In the genomic region with DNA sequence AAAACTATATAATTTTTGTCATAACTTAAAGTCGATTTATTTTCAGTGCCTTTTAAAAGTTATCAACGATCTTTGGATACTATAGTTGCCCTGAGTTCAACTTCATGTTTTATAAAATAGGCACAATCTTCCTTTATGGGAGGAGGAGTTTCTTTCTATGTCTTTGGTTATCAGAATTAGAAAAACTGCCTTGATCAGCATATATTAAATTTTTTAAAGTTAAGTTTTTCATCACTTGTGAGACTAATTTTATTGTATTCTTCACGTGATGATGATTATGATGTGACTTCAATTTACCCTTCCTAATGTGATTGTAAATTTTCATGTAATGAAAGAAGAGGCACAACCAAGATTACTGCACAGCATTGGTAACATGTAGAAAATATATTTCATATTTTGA, we compare ENCODE assay signal across 20 cellular contexts. TPM values are rescaled to one million over a fixed set of nuclear protein-coding genes. Genes with fewer than 3 reads are reported as not detected.
DNase-seq lines count a peak whose midpoint lies in the region; ATAC-seq, FAIRE-seq and TF ChIP-seq lines count a peak whose summit lies in the region.
"Had no signal": no experiment of that assay in that cellular context is flagged by ENCODE, and none has a peak within 500 bp of the region (broad histone marks: within the 10 kb centered on the region; RNA-seq: fewer than 3 reads in every experiment).

No MANE protein-coding gene starts in this region.

- POLR2A ChIA-PET in A549 (lab: Yijun Ruan, JAX), result no interaction called here
- POLR2A ChIA-PET in naive thymus-derived CD8-positive, alpha-beta T cell (lab: Charles Lee), result no interaction called here

- CTCF ChIA-PET in A549 (lab: Yijun Ruan, JAX), result no interaction called here

- no peak for TF ChIP-seq POLR2A in A549 (IDR thresholded peaks at IDR 0.05; ENCODE audit: low read length)

- H3K9me2 ChIP-seq in DOHH2 (replicated peaks; ENCODE audit: control insufficient read depth, low read length) (no peaks in the 10 kb centered on the region), Karpas-422 (replicated peaks; ENCODE audit: insufficient read depth, low read length) (no peaks in the 10 kb centered on the region), SU-DHL-6 (replicated peaks; ENCODE audit: insufficient read depth, low read length) (no peaks in the 10 kb centered on the region)

- no peak for ATAC-seq in A549
- no peak for ATAC-seq in naive thymus-derived CD8-positive, alpha-beta T cell
- ATAC-seq: HepG2 had no signal

- H3K4me1 Mint-ChIP-seq in naive thymus-derived CD8-positive, alpha-beta T cell, result peaks cover 0 to 12% (median 0%) of the 10 kb centered on the region in 4 donors
- H3K4me1 Mint-ChIP-seq: CD4-positive, CD25-positive, alpha-beta regulatory T cell; CD8-positive, alpha-beta memory T cell had no signal

- H3K79me2 ChIP-seq in DOHH2 (ENCODE audit: control insufficient read depth, low read length) (no peaks in the 10 kb centered on the region), Karpas-422 (ENCODE audit: low read length) (no peaks in the 10 kb centered on the region), SU-DHL-6 (ENCODE audit: insufficient read depth, low read length) (no peaks in the 10 kb centered on the region)

- peaks cover 21% of the 10 kb centered on the region for H3K36me3 ChIP-seq in DOHH2 (ENCODE audit: control insufficient read depth, low read length)
- no peaks in the 10 kb centered on the region for H3K36me3 ChIP-seq in Karpas-422 (ENCODE audit: insufficient read depth, low read length)
- no peaks in the 10 kb centered on the region for H3K36me3 ChIP-seq in SU-DHL-6 (ENCODE audit: low read length)
- H3K36me3 ChIP-seq: HAP-1 had no signal

- no peak overlapping the region for H2AFZ ChIP-seq in Karpas-422 (ENCODE audit: low read length)
- no peak overlapping the region for H2AFZ ChIP-seq in SU-DHL-6 (ENCODE audit: low read depth, low read length, severe bottlenecking)

- H3K36me3 Mint-ChIP-seq in naive thymus-derived CD8-positive, alpha-beta T cell, result no peaks in the 10 kb centered on the region
- H3K36me3 Mint-ChIP-seq: CD4-positive, CD25-positive, alpha-beta regulatory T cell; CD8-positive, alpha-beta memory T cell had no signal

- peaks cover 0 to 9% (median 4%) of the 10 kb centered on the region in 9 donors for H3K9me3 Mint-ChIP-seq in naive thymus-derived CD8-positive, alpha-beta T cell

- H3K4me3 ChIP-seq in A549 (no peak overlapping the region), DOHH2 (ENCODE audit: low read length) (peak overlapping the region; percentile 34; the same call in 1 of the 2 replicates), Karpas-422 (ENCODE audit: low read length) (no peak overlapping the region), SU-DHL-6 (ENCODE audit: insufficient read depth, low read length, poor library complexity, severe bottlenecking) (no peak overlapping the region)
- H3K4me3 ChIP-seq: HAP-1 had no signal

- FAIRE-seq in A549 (lab: Jason Lieb, UNC), result no peak
- FAIRE-seq: GM19239, HepG2 had no signal

- H3K27me3 Mint-ChIP-seq in naive thymus-derived CD8-positive, alpha-beta T cell, result no peaks in the 10 kb centered on the region
- H3K27me3 Mint-ChIP-seq: CD4-positive, CD25-positive, alpha-beta regulatory T cell; CD8-positive, alpha-beta memory T cell had no signal

- no peak for TF ChIP-seq EP300 in A549 (IDR thresholded peaks at IDR 0.05)

- H3K4me3 Mint-ChIP-seq in naive thymus-derived CD8-positive, alpha-beta T cell, result no peak overlapping the region
- H3K4me3 Mint-ChIP-seq: CD4-positive, CD25-positive, alpha-beta regulatory T cell; CD8-positive, alpha-beta memory T cell had no signal

- H3F3A ChIP-seq in DOHH2 (ENCODE audit: control insufficient read depth, insufficient read depth), result peaks cover 18% of the 10 kb centered on the region
- peaks cover 6% of the 10 kb centered on the region; the same call in 1 of the 2 replicates for H3F3A ChIP-seq in SU-DHL-6 (ENCODE audit: insufficient read depth)

- 2% methylated on average over 3 of the region's 3 CpGs for WGBS in A549 (ENCODE audit: missing lambda C conversion rate)

- no peak for DNase-seq in A549 (ENCODE audit: low read depth in 1 of 2, low spot score in 1 of 2)
- DNase-seq in Karpas-422, result no peak
- no peak for DNase-seq in AG20443 (ENCODE audit: low spot score)
- DNase-seq in hypothalamus (lab: John Stamatoyannopoulos, UW), result no peak
- DNase-seq in naive thymus-derived CD8-positive, alpha-beta T cell, result no peak
- DNase-seq in NCI-H345 treated with DMSO at 0.1 percent for 48 hours (lab: John Stamatoyannopoulos, UW; ENCODE audit: unreplicated experiment), result no peak
- DNase-seq: 8988T; ACHN; C1 segment of cervical spinal cord; CD4-positive, CD25-positive, alpha-beta regulatory T cell; CD8-positive, alpha-beta memory T cell; DMS153; DMS79; KG1 had no signal

- H3K4me2 ChIP-seq in A549 (no peak overlapping the region), DOHH2 (ENCODE audit: low read length) (peak overlapping the region; percentile 82), Karpas-422 (ENCODE audit: low read depth, low read length, poor library complexity, severe bottlenecking) (no peak overlapping the region), SU-DHL-6 (ENCODE audit: low read depth, low read length, poor library complexity, severe bottlenecking) (no peak overlapping the region)

- TF ChIP-seq CTCF in A549 (IDR thresholded peaks at IDR 0.05) (no peak), DOHH2 (IDR thresholded peaks at IDR 0.05; ENCODE audit: low read depth, low read length, poor library complexity, severe bottlenecking) (no peak), SU-DHL-6 (IDR thresholded peaks at IDR 0.05; ENCODE audit: insufficient read depth, low read length, poor library complexity, severe bottlenecking) (no peak)

- H3K27me3 ChIP-seq in DOHH2 (ENCODE audit: control insufficient read depth, low read length), result no peaks in the 10 kb centered on the region
- H3K27me3 ChIP-seq in Karpas-422 (ENCODE audit: low read length), result no peaks in the 10 kb centered on the region
- H3K27me3 ChIP-seq in SU-DHL-6 (ENCODE audit: low read length), result no peaks in the 10 kb centered on the region

- no peak overlapping the region for H3K27ac Mint-ChIP-seq in naive thymus-derived CD8-positive, alpha-beta T cell
- H3K27ac Mint-ChIP-seq: CD4-positive, CD25-positive, alpha-beta regulatory T cell; CD8-positive, alpha-beta memory T cell had no signal

- H4K20me1 ChIP-seq in DOHH2 (ENCODE audit: control insufficient read depth, insufficient read depth, low read depth, low read length) (no peaks in the 10 kb centered on the region), Karpas-422 (ENCODE audit: insufficient read depth, low read depth, low read length) (no peaks in the 10 kb centered on the region), SU-DHL-6 (ENCODE audit: low read depth, low read length) (no peaks in the 10 kb centered on the region)

- H3K9ac ChIP-seq in Karpas-422 (ENCODE audit: low read length) (no peak overlapping the region), SU-DHL-6 (ENCODE audit: low read length) (no peak overlapping the region)

- TF ChIP-seq RAD21 in A549 (conservative IDR thresholded peaks at IDR 0.05 in 1 of 2, IDR thresholded peaks at IDR 0.05 in 1 of 2), result no peak

- H3K9me3 ChIP-seq in A549 (no peaks in the 10 kb centered on the region), DOHH2 (ENCODE audit: control insufficient read depth, insufficient read depth, low read length) (no peaks in the 10 kb centered on the region), Karpas-422 (ENCODE audit: low read length) (peaks cover 16% of the 10 kb centered on the region; the same call in 1 of the 2 replicates), SU-DHL-6 (ENCODE audit: insufficient read depth, low read length) (no peaks in the 10 kb centered on the region)
- H3K9me3 ChIP-seq: HAP-1 had no signal

- H3K27ac ChIP-seq in A549 (no peak overlapping the region), DOHH2 (ENCODE audit: low read depth, low read length) (peak overlapping the region; percentile 100), Karpas-422 (ENCODE audit: low read length) (0 out of 2 replicates have a peak overlapping the region, but pooled peaks have one; percentile 56), SU-DHL-6 (ENCODE audit: low read depth, low read length) (peak overlapping the region; percentile 52)

- no peaks in the 10 kb centered on the region for H3K4me1 ChIP-seq in A549
- peaks cover 55% of the 10 kb centered on the region for H3K4me1 ChIP-seq in DOHH2 (ENCODE audit: control insufficient read depth, low read length)
- H3K4me1 ChIP-seq in Karpas-422 (ENCODE audit: low read length), result peaks cover 11% of the 10 kb centered on the region
- H3K4me1 ChIP-seq: HAP-1 had no signal

TF ChIP-seq in A549, 52 proteins besides CTCF, POLR2A, EP300 and RAD21:
- TF ChIP-seq KDM1A (IDR thresholded peaks at IDR 0.05; ENCODE audit: low read depth) (no peak), NFE2L2 (conservative IDR thresholded peaks at IDR 0.05; ENCODE audit: low read length) (no peak), SMC3 (IDR thresholded peaks at IDR 0.05) (no peak), MAFK (IDR thresholded peaks at IDR 0.05; ENCODE audit: partially characterized antibody) (peak; percentile 26), HEYL (CRISPR knock-in tag; IDR thresholded peaks at IDR 0.05) (no peak), ZNF302 (CRISPR knock-in tag; IDR thresholded peaks at IDR 0.05) (no peak)
- TF ChIP-seq, protein P1, sequence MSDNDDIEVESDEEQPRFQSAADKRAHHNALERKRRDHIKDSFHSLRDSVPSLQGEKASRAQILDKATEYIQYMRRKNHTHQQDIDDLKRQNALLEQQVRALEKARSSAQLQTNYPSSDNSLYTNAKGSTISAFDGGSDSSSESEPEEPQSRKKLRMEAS (IDR thresholded peaks at IDR 0.05), result no peak
- TF ChIP-seq, protein P2, sequence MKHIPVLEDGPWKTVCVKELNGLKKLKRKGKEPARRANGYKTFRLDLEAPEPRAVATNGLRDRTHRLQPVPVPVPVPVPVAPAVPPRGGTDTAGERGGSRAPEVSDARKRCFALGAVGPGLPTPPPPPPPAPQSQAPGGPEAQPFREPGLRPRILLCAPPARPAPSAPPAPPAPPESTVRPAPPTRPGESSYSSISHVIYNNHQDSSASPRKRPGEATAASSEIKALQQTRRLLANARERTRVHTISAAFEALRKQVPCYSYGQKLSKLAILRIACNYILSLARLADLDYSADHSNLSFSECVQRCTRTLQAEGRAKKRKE (CRISPR knock-in tag; IDR thresholded peaks at IDR 0.05; ENCODE audit: low read depth), result no peak

RNA-seq across cellular contexts. Expression of a gene that starts 58.2 kb away (rescaled TPM):
- 0.05 and 0.14 TPM in 2 replicates for polyA plus RNA-seq in A549 (2011; rRNA removed)
- polyA plus RNA-seq in A549 (2012; cell fraction: cytosol; rRNA removed), result 0.01 TPM in 2 replicates
- polyA plus RNA-seq in A549 (2012; cell fraction: nucleus; rRNA removed), result not detected in 2 replicates
- polyA plus RNA-seq in A549 (2017; fragmentation: RNase III; extraction: RNeasy Plus Mini Kit Qiagen cat#74134 plus additional on column Dnase treatment), result not detected in 3 replicates
- polyA minus RNA-seq in A549 (2011; rRNA and poly(A)+ RNA removed), result not detected in 2 replicates
- 0.19 TPM in 1 of 2 replicates, not detected in the other for total RNA-seq in Karpas-422 (2014; rRNA removed; shearing (Covaris generic); ENCODE audit: low replicate concordance)
- not detected for total RNA-seq in naive thymus-derived CD8-positive, alpha-beta T cell
- polyA plus RNA-seq in naive thymus-derived CD8-positive, alpha-beta T cell, result not detected
- total RNA-seq: CD4-positive, CD25-positive, alpha-beta regulatory T cell; CD8-positive, alpha-beta memory T cell; HepG2; LHCN-M2 had no signal
- polyA plus RNA-seq: CD4-positive, CD25-positive, alpha-beta regulatory T cell; CD8-positive, alpha-beta memory T cell; HepG2 had no signal

Comparison
In these comparisons a context has a peak if more than half of its experiments do, and no peak if none do; other contexts are left out.
1. H3K27ac ChIP-seq: peak in DOHH2 (single experiment), Karpas-422 (single experiment) and SU-DHL-6 (single experiment); none in A549 (0 of 2).